Comparison of ENCODE assay signal across 15 cellular contexts in the genomic region with DNA sequence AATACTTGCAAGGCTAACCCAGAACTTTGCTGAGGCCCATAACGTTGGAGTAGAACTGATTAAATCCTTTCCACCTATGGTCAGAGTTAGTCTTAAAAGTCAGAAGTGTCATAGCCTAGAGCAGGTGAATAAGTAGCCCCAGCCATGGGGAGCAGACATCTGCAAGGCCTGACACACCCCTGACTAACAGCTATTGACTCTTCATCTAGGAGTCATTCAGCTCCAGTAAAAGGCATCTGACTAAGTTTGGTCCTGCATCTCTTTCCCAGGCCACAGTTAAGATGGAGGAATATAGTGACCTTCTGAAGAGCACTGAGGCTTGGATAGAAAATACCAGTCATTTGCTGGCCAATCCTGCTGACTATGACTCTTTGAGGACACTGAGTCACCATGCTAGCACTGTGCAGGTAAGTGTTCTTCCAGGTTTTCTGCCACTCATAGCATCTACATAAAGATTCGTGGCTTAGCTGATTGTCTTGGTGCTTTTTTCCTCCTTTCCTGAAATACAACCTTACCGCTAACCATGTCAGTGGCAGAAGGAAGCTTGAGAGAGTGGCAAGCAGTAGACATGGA.
"Had no signal": no experiment of that assay in that cellular context is flagged by ENCODE, and none has a peak within 500 bp of the region (broad histone marks: within the 10 kb centered on the region; RNA-seq: fewer than 3 reads in every experiment).

No MANE protein-coding gene starts in this region.

- H3K4me3 Mint-ChIP-seq: naive thymus-derived CD4-positive, alpha-beta T cell had no signal

- DNase-seq: activated CD4-positive, alpha-beta T cell treated with anti-CD3 and anti-CD28 coated beads for 48 hours; activated CD8-positive, alpha-beta memory T cell treated with anti-CD3 and anti-CD28 coated beads for 24 hours; activated effector memory CD4-positive, alpha-beta T cell treated with Interleukin-2 at 50 U/mL for 16 hours; caudate nucleus; colonic mucosa; effector CD4-positive, alpha-beta T cell; glutamatergic neuron; naive thymus-derived CD4-positive, alpha-beta T cell; posterior cingulate gyrus; small intestine; T-helper 9 cell; upper lobe of right lung; WERI-Rb-1 had no signal

- H3K27me3 ChIP-seq: colonic mucosa, SJSA1, upper lobe of right lung had no signal

- H3K4me1 ChIP-seq: colonic mucosa, upper lobe of right lung had no signal

- ATAC-seq: naive thymus-derived CD4-positive, alpha-beta T cell; upper lobe of right lung had no signal

- H3K27ac ChIP-seq: colonic mucosa, SJSA1, upper lobe of right lung, WERI-Rb-1 had no signal

- H3K4me3 ChIP-seq: colonic mucosa, lung, SJSA1, upper lobe of right lung had no signal

- H3K27me3 Mint-ChIP-seq: naive thymus-derived CD4-positive, alpha-beta T cell had no signal

- H3K9me3 ChIP-seq: colonic mucosa, SJSA1, upper lobe of right lung had no signal
